4 cellular contexts compared by ENCODE assay signal in the genomic region with DNA sequence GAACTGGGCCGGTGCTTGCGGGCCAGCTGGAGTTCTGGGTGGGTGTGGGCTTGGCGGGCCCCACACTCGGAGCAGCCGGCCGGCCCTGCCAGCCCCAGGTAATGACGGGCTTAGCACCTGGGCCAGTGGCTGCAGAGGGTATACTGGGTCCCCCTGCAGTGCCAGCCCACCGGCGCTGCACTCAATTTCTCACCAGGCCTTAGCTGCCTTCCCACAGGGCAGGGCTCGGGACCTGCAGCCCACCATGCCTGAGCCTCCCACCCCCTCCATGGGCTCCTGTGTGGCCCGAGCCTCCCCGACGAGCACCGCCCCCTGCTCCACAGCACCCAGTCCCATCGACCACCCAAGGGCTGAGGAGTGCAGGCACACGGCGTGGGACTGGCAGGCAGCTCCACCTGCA. TPM values are rescaled to one million over a fixed set of nuclear protein-coding genes. Genes with fewer than 3 reads are reported as not detected.
"Had no signal": no experiment of that assay in that cellular context is flagged by ENCODE, and none has a peak within 500 bp of the region (broad histone marks: within the 10 kb centered on the region; RNA-seq: fewer than 3 reads in every experiment).

No MANE protein-coding gene starts in this region.

RNA-seq across cellular contexts. Expression of a gene that starts 50.3 kb away (rescaled TPM):
- total RNA-seq: dermis blood vessel endothelial cell, endothelial cell of umbilical vein, glomerular endothelial cell had no signal
- polyA plus RNA-seq: endothelial cell of umbilical vein, fibroblast of lung had no signal
